ENCODE assay signal across 8 cellular contexts in genomic region chr2:25558262-25558661, GRCh38.
DNase-seq lines count a peak whose midpoint lies in the region; ATAC-seq and TF ChIP-seq lines count a peak whose summit lies in the region.

No MANE protein-coding gene starts in this region.

- no peaks in the 10 kb centered on the region for H3K36me3 ChIP-seq in DND-41 (ENCODE audit: insufficient read depth, low read length)

- H3K4me3 ChIP-seq in DND-41 (ENCODE audit: low read depth in 1 of 2, low read length in 2 of 2): no peak overlapping the region
- H3K4me3 ChIP-seq in Jurkat, Clone E6-1 (ENCODE audit: low read length): no peak overlapping the region; the same call in 1 of the 2 replicates

- H3K27ac ChIP-seq in DND-41 (ENCODE audit: low read length): peak overlapping the region; percentile 63

- peak; percentile 37 for TF ChIP-seq CTCF in DND-41 (IDR thresholded peaks at IDR 0.05; ENCODE audit: borderline replicate concordance, extremely low read depth, low read length, poor library complexity, severe bottlenecking)

- peak overlapping the region; percentile 55 to 91 (median 76) for H3K27ac Mint-ChIP-seq in immature natural killer cell

- ATAC-seq in DND-41 (ENCODE audit: insufficient read depth, low read depth): peak; percentile 99
- ATAC-seq in GM21390 (IDR thresholded peaks at IDR 0.05; ENCODE audit: unreplicated experiment): peak; percentile 60

- no peaks in the 10 kb centered on the region for H3K36me3 Mint-ChIP-seq in immature natural killer cell

- H3K27me3 Mint-ChIP-seq in immature natural killer cell (ENCODE audit: low read depth in 3 of 3): peaks cover 0 to 5% (median 0%) of the 10 kb centered on the region in 3 donors

- H2AFZ ChIP-seq in DND-41 (ENCODE audit: low read depth, low read length): peak overlapping the region; percentile 9; the same call in 1 of the 2 replicates

- peaks cover 47 to 61% of the 10 kb centered on the region in 2 donors for H3K4me1 Mint-ChIP-seq in immature natural killer cell

- DNase-seq in DND-41: peak; percentile 69
- DNase-seq in Jurkat, Clone E6-1 (ENCODE audit: low read depth, low spot score): peak; percentile 92
- DNase-seq in activated CD8-positive, alpha-beta memory T cell treated with anti-CD3 and anti-CD28 coated beads, Interleukin-2, amount 50 U/mL, for 24 hours (ENCODE audit: extremely low read depth): peak; percentile 20
- DNase-seq in immature natural killer cell: peak; percentile 47 to 58 (median 53)
- no peak for DNase-seq in putamen (ENCODE audit: low spot score)
- no peak for DNase-seq in HUDEP-2 (lab: John Stamatoyannopoulos, UW; ENCODE audit: unreplicated experiment in 76 of 76)
- DNase-seq in ecto neural progenitor cell (ENCODE audit: low spot score): no peak

- H3K4me2 ChIP-seq in DND-41 (ENCODE audit: insufficient read depth, low read length): peak overlapping the region; percentile 31

- H3K4me1 ChIP-seq in DND-41 (ENCODE audit: insufficient read depth, low read length): peaks cover 24% of the 10 kb centered on the region

- H3K4me3 Mint-ChIP-seq in immature natural killer cell: peak overlapping the region; percentile 40 to 80 (median 63)

- H3K27me3 ChIP-seq in DND-41 (ENCODE audit: insufficient read depth, low read length, poor library complexity): no peaks in the 10 kb centered on the region

- no peaks in the 10 kb centered on the region for H3K79me2 ChIP-seq in DND-41 (ENCODE audit: insufficient read depth, low read length)

- H3K9me3 ChIP-seq in DND-41 (ENCODE audit: insufficient read depth, low read length, severe bottlenecking): no peaks in the 10 kb centered on the region

- H4K20me1 ChIP-seq in DND-41 (ENCODE audit: insufficient read depth, low read length): no peaks in the 10 kb centered on the region

- peak overlapping the region; percentile 23; the same call in 1 of the 2 replicates for H3K9ac ChIP-seq in DND-41 (ENCODE audit: low read depth, low read length)

- H3K9me3 Mint-ChIP-seq in immature natural killer cell: no peaks in the 10 kb centered on the region

Comparison
In these comparisons a context has a peak if more than half of its experiments do, and no peak if none do; other contexts are left out.
1. DNase-seq: peak in DND-41 (single experiment), Jurkat, Clone E6-1 (single experiment), activated CD8-positive, alpha-beta memory T cell treated with anti-CD3 and anti-CD28 coated beads, Interleukin-2, amount 50 U/mL, for 24 hours (single experiment) and immature natural killer cell (3 of 3); none in putamen (single experiment), HUDEP-2 (0 of 76) and ecto neural progenitor cell (single experiment).